ENCODE assay signal across 21 cellular contexts in the genomic region with DNA sequence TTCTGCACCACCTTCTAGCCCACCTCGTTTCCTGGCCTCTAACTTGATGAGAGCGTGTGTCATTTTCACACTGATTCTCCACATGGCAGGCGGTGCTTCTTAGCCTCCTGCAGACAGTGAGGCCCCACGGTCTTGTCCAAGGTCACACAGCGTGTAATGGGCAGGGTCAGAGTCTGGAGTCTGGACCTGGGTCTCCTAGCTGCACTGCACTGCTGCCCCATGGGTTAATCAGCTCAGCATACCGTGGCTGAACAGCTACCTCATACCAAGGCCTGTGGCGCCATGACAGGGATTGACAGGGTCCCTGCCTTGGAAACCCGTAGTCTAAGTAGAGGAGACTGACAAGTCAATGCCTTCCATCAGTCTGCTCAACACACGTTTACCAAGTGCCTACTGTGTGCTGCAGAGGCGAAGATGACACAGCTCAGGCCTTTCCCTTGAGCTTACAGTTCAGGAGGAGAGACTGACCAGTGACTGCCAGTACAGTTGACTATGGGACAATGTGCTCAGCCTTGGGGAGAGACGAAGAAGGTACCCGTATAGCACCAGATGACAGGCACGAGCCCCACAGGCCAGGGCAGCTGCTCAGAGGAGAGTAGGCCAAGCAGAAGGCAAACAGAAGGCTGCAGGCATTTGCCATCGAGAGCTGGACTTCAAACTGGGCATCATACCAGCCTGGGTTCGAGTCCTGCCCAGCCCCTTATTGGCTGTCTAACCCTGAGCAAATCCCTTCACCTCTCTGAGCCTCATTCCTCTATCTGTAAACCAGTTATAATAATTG. TPM values are rescaled to one million over a fixed set of nuclear protein-coding genes. Genes with fewer than 3 reads are reported as not detected.
DNase-seq lines count a peak whose midpoint lies in the region; ATAC-seq, FAIRE-seq and TF ChIP-seq lines count a peak whose summit lies in the region.
"Had no signal": no experiment of that assay in that cellular context is flagged by ENCODE, and none has a peak within 500 bp of the region (broad histone marks: within the 10 kb centered on the region; RNA-seq: fewer than 3 reads in every experiment).

No MANE protein-coding gene starts in this region.

- H3K9ac ChIP-seq in liver (ENCODE audit: low read depth in 1 of 2, low read length in 2 of 2) = no peak overlapping the region

- intact Hi-C loops in body of pancreas (cut with DNase I) = no loop called here

- FAIRE-seq in bronchial epithelial cell (lab: Jason Lieb, UNC) (peak; percentile 68), urothelium cell line (lab: Jason Lieb, UNC) (peak; percentile 20)
- FAIRE-seq: A204.1, H54, HTR-8/SVneo had no signal

- DNase-seq in RWPE2 (ENCODE audit: low spot score) (peak; percentile 27), bronchial epithelial cell (ENCODE audit: low read depth) (no peak), urothelium cell line (ENCODE audit: low spot score) (no peak), body of pancreas (no peak), iPS-NIHi7 (ENCODE audit: extremely low spot score) (no peak)
- DNase-seq: ACHN; BE2C; C1 segment of cervical spinal cord; CD4-positive, CD25-positive, alpha-beta regulatory T cell; DMS153; DMS79; GF-D8; HCEC 1CT had no signal

- TF ChIP-seq POLR2A in body of pancreas (IDR thresholded peaks at IDR 0.05) = no peak

- 78% methylated on average over 15 of the region's 15 CpGs for WGBS in liver
- 75 to 84% methylated on average over 14 to 15 of the region's 15 CpGs for WGBS in body of pancreas, 2 donors

- H3K27me3 ChIP-seq in RWPE2 (ENCODE audit: insufficient read depth, poor library complexity, severe bottlenecking) = no peaks in the 10 kb centered on the region
- no peaks in the 10 kb centered on the region for H3K27me3 ChIP-seq in bronchial epithelial cell (ENCODE audit: control insufficient read depth, insufficient read depth, low read length)
- H3K27me3 ChIP-seq in liver (ENCODE audit: control insufficient read depth in 4 of 4, insufficient read depth in 4 of 4, low read length in 3 of 4) = no peaks in the 10 kb centered on the region
- no peaks in the 10 kb centered on the region for H3K27me3 ChIP-seq in body of pancreas

- no peak overlapping the region for H3K4me3 ChIP-seq in RWPE2 (ENCODE audit: severe bottlenecking)
- H3K4me3 ChIP-seq in bronchial epithelial cell (ENCODE audit: low read depth, low read length) = no peak overlapping the region
- H3K4me3 ChIP-seq in liver (ENCODE audit: low read depth in 1 of 3, low read length in 3 of 3) = no peak overlapping the region
- no peak overlapping the region for H3K4me3 ChIP-seq in body of pancreas
- H3K4me3 ChIP-seq: GM23338 had no signal

- H3K4me1 ChIP-seq in RWPE2 (ENCODE audit: insufficient read depth, poor library complexity, severe bottlenecking) = peaks cover 17% of the 10 kb centered on the region
- peaks cover 24 to 88% (median 70%) of the 10 kb centered on the region in 4 donors for H3K4me1 ChIP-seq in liver (ENCODE audit: control insufficient read depth in 4 of 4, insufficient read depth in 4 of 4, low read length in 3 of 4)
- peaks cover 15% of the 10 kb centered on the region for H3K4me1 ChIP-seq in body of pancreas
- H3K4me1 ChIP-seq: BE2C had no signal

- peaks cover 88% of the 10 kb centered on the region for H3K36me3 ChIP-seq in RWPE2 (ENCODE audit: low read depth)
- H3K36me3 ChIP-seq in bronchial epithelial cell (ENCODE audit: control insufficient read depth, insufficient read depth, low read length) = peaks cover 24% of the 10 kb centered on the region
- H3K36me3 ChIP-seq in liver (ENCODE audit: control insufficient read depth in 4 of 4, insufficient read depth in 3 of 4, low read depth in 1 of 4, low read length in 3 of 4) = peaks cover 4 to 10% (median 7%) of the 10 kb centered on the region in 4 donors
- no peaks in the 10 kb centered on the region for H3K36me3 ChIP-seq in body of pancreas (replicated peaks in 1 of 2; ENCODE audit: insufficient read depth in 1 of 2, low read depth in 2 of 2)
- H3K36me3 ChIP-seq: BE2C had no signal

- ATAC-seq in RWPE2 (ENCODE audit: low read depth) = no peak
- no peak for ATAC-seq in HG02623 (IDR thresholded peaks at IDR 0.05; ENCODE audit: unreplicated experiment)
- no peak for ATAC-seq in body of pancreas
- ATAC-seq: GM23338 had no signal

- H3K9me3 ChIP-seq in RWPE2 (ENCODE audit: severe bottlenecking) = no peaks in the 10 kb centered on the region
- H3K9me3 ChIP-seq in liver (ENCODE audit: control insufficient read depth in 4 of 4, low read length in 3 of 4) = no peaks in the 10 kb centered on the region
- H3K9me3 ChIP-seq in body of pancreas = no peaks in the 10 kb centered on the region
- H3K9me3 ChIP-seq: BE2C had no signal

- no peak for TF ChIP-seq RAD21 in liver (IDR thresholded peaks at IDR 0.05)

- no peak overlapping the region for H3K27ac ChIP-seq in RWPE2 (ENCODE audit: poor library complexity, severe bottlenecking)
- no peak overlapping the region for H3K27ac ChIP-seq in liver (ENCODE audit: low read depth in 1 of 2, low read length in 2 of 2)
- H3K27ac ChIP-seq in body of pancreas = no peak overlapping the region

- TF ChIP-seq CTCF in RWPE2 (IDR thresholded peaks at IDR 0.05; ENCODE audit: poor library complexity, severe bottlenecking) = no peak
- no peak for TF ChIP-seq CTCF in bronchial epithelial cell (IDR thresholded peaks at IDR 0.05; ENCODE audit: insufficient read depth, low read length, severe bottlenecking)
- TF ChIP-seq CTCF in liver (IDR thresholded peaks at IDR 0.05; ENCODE audit: low read depth, low read length, missing input control) = no peak
- no peak for TF ChIP-seq CTCF in body of pancreas (IDR thresholded peaks at IDR 0.05)

TF ChIP-seq in liver, 16 proteins besides CTCF, POLR2A, EP300 and RAD21:
- TF ChIP-seq, protein P1, sequence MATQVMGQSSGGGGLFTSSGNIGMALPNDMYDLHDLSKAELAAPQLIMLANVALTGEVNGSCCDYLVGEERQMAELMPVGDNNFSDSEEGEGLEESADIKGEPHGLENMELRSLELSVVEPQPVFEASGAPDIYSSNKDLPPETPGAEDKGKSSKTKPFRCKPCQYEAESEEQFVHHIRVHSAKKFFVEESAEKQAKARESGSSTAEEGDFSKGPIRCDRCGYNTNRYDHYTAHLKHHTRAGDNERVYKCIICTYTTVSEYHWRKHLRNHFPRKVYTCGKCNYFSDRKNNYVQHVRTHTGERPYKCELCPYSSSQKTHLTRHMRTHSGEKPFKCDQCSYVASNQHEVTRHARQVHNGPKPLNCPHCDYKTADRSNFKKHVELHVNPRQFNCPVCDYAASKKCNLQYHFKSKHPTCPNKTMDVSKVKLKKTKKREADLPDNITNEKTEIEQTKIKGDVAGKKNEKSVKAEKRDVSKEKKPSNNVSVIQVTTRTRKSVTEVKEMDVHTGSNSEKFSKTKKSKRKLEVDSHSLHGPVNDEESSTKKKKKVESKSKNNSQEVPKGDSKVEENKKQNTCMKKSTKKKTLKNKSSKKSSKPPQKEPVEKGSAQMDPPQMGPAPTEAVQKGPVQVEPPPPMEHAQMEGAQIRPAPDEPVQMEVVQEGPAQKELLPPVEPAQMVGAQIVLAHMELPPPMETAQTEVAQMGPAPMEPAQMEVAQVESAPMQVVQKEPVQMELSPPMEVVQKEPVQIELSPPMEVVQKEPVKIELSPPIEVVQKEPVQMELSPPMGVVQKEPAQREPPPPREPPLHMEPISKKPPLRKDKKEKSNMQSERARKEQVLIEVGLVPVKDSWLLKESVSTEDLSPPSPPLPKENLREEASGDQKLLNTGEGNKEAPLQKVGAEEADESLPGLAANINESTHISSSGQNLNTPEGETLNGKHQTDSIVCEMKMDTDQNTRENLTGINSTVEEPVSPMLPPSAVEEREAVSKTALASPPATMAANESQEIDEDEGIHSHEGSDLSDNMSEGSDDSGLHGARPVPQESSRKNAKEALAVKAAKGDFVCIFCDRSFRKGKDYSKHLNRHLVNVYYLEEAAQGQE (IDR thresholded peaks at IDR 0.05) = no peak
- peak in 1 of 2 donors; percentile 40 for TF ChIP-seq RXRA (IDR thresholded peaks at IDR 0.05)
- TF ChIP-seq HNF4G (IDR thresholded peaks at IDR 0.05) = peak; percentile 24
- peak; percentile 69 to 85 for TF ChIP-seq HNF4A (conservative IDR thresholded peaks at IDR 0.05)
- no peak for TF ChIP-seq NR2F2 (IDR thresholded peaks at IDR 0.05)
- no peak for TF ChIP-seq YY1 (IDR thresholded peaks at IDR 0.05)

RNA-seq across cellular contexts. Expression of a gene that starts 5.5 kb away (rescaled TPM):
- 5.8 and 11.3 TPM in 2 replicates for total RNA-seq in bronchial epithelial cell
- 100 to 1,000 TPM in 1 of 2 donors, 10 to 100 TPM in 1; 68.2 to 112 TPM for total RNA-seq in liver
- polyA plus RNA-seq in liver = 10 to 100 TPM; 10.8 to 48.9 TPM
- 10 to 100 TPM in 1 of 2 donors, 1 to 10 TPM in 1; 6.0 to 13.8 TPM for total RNA-seq in body of pancreas
- total RNA-seq: CD4-positive, CD25-positive, alpha-beta regulatory T cell had no signal
- polyA plus RNA-seq: CD4-positive, CD25-positive, alpha-beta regulatory T cell; IgD-negative memory B cell had no signal

RNA-seq across cellular contexts. Expression of a gene that starts 46.1 kb away (rescaled TPM):
- under 0.01 TPM in 1 of 2 replicates, not detected in the other for total RNA-seq in bronchial epithelial cell
- total RNA-seq in liver = under 1 TPM in 1 of 2 donors, not detected in 1; 0.14 TPM
- polyA plus RNA-seq in liver = not detected
- not detected for total RNA-seq in body of pancreas
- total RNA-seq: CD4-positive, CD25-positive, alpha-beta regulatory T cell; Daoy had no signal
- polyA plus RNA-seq: CD4-positive, CD25-positive, alpha-beta regulatory T cell; IgD-negative memory B cell had no signal
